In genomic region chr7:106599343-106599698, GRCh38 we compare ENCODE assay signal across 11 cellular contexts.
DNase-seq lines count a peak whose midpoint lies in the region.
"Had no signal": no experiment of that assay in that cellular context is flagged by ENCODE, and none has a peak within 500 bp of the region (broad histone marks: within the 10 kb centered on the region; RNA-seq: fewer than 3 reads in every experiment).

No MANE protein-coding gene starts in this region.

- H3K9ac ChIP-seq in mucosa of stomach (ENCODE audit: low read length) = no peak overlapping the region
- H3K9ac ChIP-seq: BLaER1 treated with 17β-estradiol and CSF1 and Interleukin-3, amounts not matched to agents 10 nM and 100 nM had no signal

- no peaks in the 10 kb centered on the region for H3K36me3 ChIP-seq in mucosa of stomach (ENCODE audit: control insufficient read depth, insufficient read depth, low read length)
- H3K36me3 ChIP-seq: adrenal gland; BLaER1 treated with 17β-estradiol and CSF1 and Interleukin-3, amounts not matched to agents 10 nM and 100 nM had no signal

- DNase-seq in DMS153 treated with DMSO at 0.1 percent for 48 hours (lab: John Stamatoyannopoulos, UW; ENCODE audit: unreplicated experiment) (peak; percentile 95), NCI-H187 (lab: John Stamatoyannopoulos, UW) (peak; percentile 49 to 64), SHP77 treated with DMSO at 0.1 percent for 48 hours (lab: John Stamatoyannopoulos, UW) (peak; percentile 72), pons (ENCODE audit: low spot score) (no peak), SK-N-DZ (ENCODE audit: low spot score) (no peak), GDM1 (lab: John Stamatoyannopoulos, UW) (no peak), activated T-cell treated with anti-CD3 and anti-CD28 coated beads for 4 hours (no peak)
- DNase-seq: T1000 had no signal

- H3K4me1 ChIP-seq in mucosa of stomach (ENCODE audit: control insufficient read depth, insufficient read depth, low read length) = no peaks in the 10 kb centered on the region

- no peaks in the 10 kb centered on the region for H3K9me3 ChIP-seq in mucosa of stomach (ENCODE audit: control insufficient read depth, low read length)
- H3K9me3 ChIP-seq: adrenal gland had no signal

- peak overlapping the region; percentile 17 for H3K4me3 ChIP-seq in mucosa of stomach (ENCODE audit: low read length)

- no peaks in the 10 kb centered on the region for H3K27me3 ChIP-seq in mucosa of stomach (ENCODE audit: control insufficient read depth, insufficient read depth, low read length)
- H3K27me3 ChIP-seq: adrenal gland; BLaER1 treated with 17β-estradiol and CSF1 and Interleukin-3, amounts not matched to agents 10 nM and 100 nM had no signal

Comparison
In these comparisons a context has a peak if more than half of its experiments do, and no peak if none do; other contexts are left out.
1. DNase-seq: peak in DMS153 treated with DMSO at 0.1 percent for 48 hours (single experiment), NCI-H187 (2 of 2) and SHP77 treated with DMSO at 0.1 percent for 48 hours (single experiment); none in pons (single experiment), SK-N-DZ (single experiment), GDM1 (single experiment) and activated T-cell treated with anti-CD3 and anti-CD28 coated beads for 4 hours (single experiment).